Comparison of ENCODE assay signal across 8 cellular contexts in the genomic region with DNA sequence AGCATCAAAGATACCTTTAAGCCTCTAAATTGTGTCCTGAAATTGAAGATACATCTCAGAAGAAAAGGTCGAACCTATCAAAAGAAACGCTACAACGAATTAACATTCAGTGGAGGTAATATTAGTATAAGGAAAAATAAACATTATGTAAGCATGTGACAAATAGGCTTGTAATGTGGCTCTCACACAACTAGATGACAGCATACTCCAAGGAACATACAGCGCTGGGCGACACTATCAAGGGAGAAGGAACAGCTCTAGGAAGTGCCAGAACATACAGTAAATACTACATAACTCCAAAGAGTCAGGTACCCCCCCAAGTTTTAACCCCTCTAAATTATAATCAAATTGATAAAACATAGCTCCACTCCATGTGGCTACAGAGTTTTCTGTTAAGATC.
DNase-seq lines count a peak whose midpoint lies in the region; ATAC-seq and TF ChIP-seq lines count a peak whose summit lies in the region.

No MANE protein-coding gene starts in this region.

- no peaks in the 10 kb centered on the region for H3K36me3 ChIP-seq in breast epithelium

- peaks cover 8% of the 10 kb centered on the region for H3K9me3 Mint-ChIP-seq in MCF 10A (ENCODE audit: unreplicated experiment)

- H3K36me3 Mint-ChIP-seq in MCF 10A (ENCODE audit: insufficient read depth, unreplicated experiment): no peaks in the 10 kb centered on the region

- TF ChIP-seq POLR2A in breast epithelium (IDR thresholded peaks at IDR 0.05): no peak

- peak; percentile 63 for DNase-seq in MCF 10A (ENCODE audit: unreplicated experiment)
- DNase-seq in breast epithelium (ENCODE audit: low spot score in 2 of 2): no peak
- peak; percentile 66 for DNase-seq in NCI-H345 treated with DMSO at 0.1 percent for 48 hours (lab: John Stamatoyannopoulos, UW; ENCODE audit: unreplicated experiment)
- DNase-seq in astrocyte of the spinal cord (ENCODE audit: low read depth, low spot score): peak; percentile 27
- peak; percentile 59 for DNase-seq in midbrain (lab: John Stamatoyannopoulos, UW)
- no peak for DNase-seq in activated effector memory CD4-positive, alpha-beta T cell treated with Interleukin-2 at 50 U/mL for 16 hours
- DNase-seq in stimulated activated naive CD4-positive, alpha-beta T cell treated with Interleukin-2 at 50 U/mL for 16 hours (lab: John Stamatoyannopoulos, UW): no peak

- H3K9me3 ChIP-seq in breast epithelium: no peaks in the 10 kb centered on the region

- POLR2A ChIA-PET in MCF 10A (lab: Yijun Ruan, JAX): no interaction called here

- intact Hi-C loops in MCF 10A (cut with micrococcal nuclease): loop anchor here (1.0 to 10.0 kb wide), 6 partner anchors 266 to 1927 kb away; partner anchors contain the start of gene JAG1
- intact Hi-C loops in breast epithelium (cut with DNase I; ENCODE audit: low total_unique reads): loop anchor here (5.0 kb wide), 1 partner anchor 809 kb away; no protein-coding TSS in a partner anchor

- in situ Hi-C loops in astrocyte of the spinal cord (cut with HindIII; ENCODE audit: low sequenced_read_pairs): no loop called here

- H3K4me3 ChIP-seq in breast epithelium (no peak overlapping the region), astrocyte of the spinal cord (ENCODE audit: low read depth, low read length) (no peak overlapping the region)

- no peak overlapping the region for H3K27ac Mint-ChIP-seq in MCF 10A (ENCODE audit: low read depth, unreplicated experiment)

- H3K27ac ChIP-seq in breast epithelium: no peak overlapping the region

- no peaks in the 10 kb centered on the region for H3K4me1 Mint-ChIP-seq in MCF 10A (ENCODE audit: insufficient read depth, unreplicated experiment)

- no TSS peak for BruUV-seq in MCF 10A (replicated peaks; lab: Mats Ljungman, UMichigan)

- no peak overlapping the region for H3K4me3 Mint-ChIP-seq in MCF 10A (ENCODE audit: unreplicated experiment)

- ATAC-seq in HG03571 (IDR thresholded peaks at IDR 0.05; ENCODE audit: unreplicated experiment): no peak

- peaks cover 33% of the 10 kb centered on the region for H3K27me3 Mint-ChIP-seq in MCF 10A (ENCODE audit: insufficient read depth, unreplicated experiment)

- CTCF ChIA-PET in MCF 10A (lab: Yijun Ruan, JAX): interaction anchor here (0.5 to 12.6 kb wide), 87 partner anchors 7 to 1926 kb away, joined by 3 to 748 read pairs (median 4); no protein-coding TSS in a partner anchor

- TF ChIP-seq CTCF in MCF 10A (IDR thresholded peaks at IDR 0.05; ENCODE audit: unreplicated experiment) (no peak), breast epithelium (IDR thresholded peaks at IDR 0.05) (peak in 1 of 3 donors; percentile 28), astrocyte of the spinal cord (IDR thresholded peaks at IDR 0.05; ENCODE audit: low read depth, low read length) (peak; percentile 28)

- H3K4me1 ChIP-seq in breast epithelium: no peaks in the 10 kb centered on the region

- no peaks in the 10 kb centered on the region for H3K27me3 ChIP-seq in breast epithelium

Comparison
In these comparisons a context has a peak if more than half of its experiments do, and no peak if none do; other contexts are left out.
1. DNase-seq: peak in MCF 10A (single experiment), NCI-H345 treated with DMSO at 0.1 percent for 48 hours (single experiment), astrocyte of the spinal cord (single experiment) and midbrain (single experiment); none in breast epithelium (0 of 2), activated effector memory CD4-positive, alpha-beta T cell treated with Interleukin-2 at 50 U/mL for 16 hours (single experiment) and stimulated activated naive CD4-positive, alpha-beta T cell treated with Interleukin-2 at 50 U/mL for 16 hours (single experiment).